In genomic region chr20:45506398-45506797, GRCh38 we compare ENCODE assay signal across 27 cellular contexts. TPM values are rescaled to one million over a fixed set of nuclear protein-coding genes. Genes with fewer than 3 reads are reported as not detected.
"Had no signal": no experiment of that assay in that cellular context is flagged by ENCODE, and none has a peak within 500 bp of the region (broad histone marks: within the 10 kb centered on the region; RNA-seq: fewer than 3 reads in every experiment).

No MANE protein-coding gene starts in this region.

- H3K27ac ChIP-seq: esophagus squamous epithelium, hepatocyte, neural progenitor cell, ovary, tibial artery, upper lobe of left lung, uterus had no signal

- H3K27me3 ChIP-seq: hepatocyte, neural progenitor cell, ovary, upper lobe of left lung, uterus had no signal

- H3K9me3 Mint-ChIP-seq: dendritic cell treated with granulocyte-macrophage colony-stimulating factor and Interleukin-4, amounts not matched to agents 40 ng/mL and 50 ng/mL, for 4 days; effector memory CD8-positive, alpha-beta T cell; memory B cell; mesothelial cell of epicardium; natural killer cell treated with Interleukin-12 subunit alpha and Interleukin-12 subunit beta and Interleukin-15 and Interleukin-18, amount 100 ng/mL, for 72 hours; neural progenitor cell; stimulated activated effector memory CD8-positive, alpha-beta T cell treated with anti-CD3 and anti-CD28 coated beads, Interleukin-12 subunit alpha, Interleukin-12 subunit beta, amount 100 ng/mL, for 72 hours; stimulated activated naive CD8-positive, alpha-beta T cell treated with anti-CD3 and anti-CD28 coated beads, Interleukin-15, Interleukin-2, amounts not matched to agents 100 ng/mL and 50 ng/mL, for 24 hours had no signal

- ATAC-seq: effector memory CD8-positive, alpha-beta T cell; left colon; natural killer cell treated with Interleukin-12 subunit alpha and Interleukin-12 subunit beta and Interleukin-15 and Interleukin-18, amount 100 ng/mL, for 72 hours; right cardiac atrium had no signal

- H3K4me3 Mint-ChIP-seq: dendritic cell treated with granulocyte-macrophage colony-stimulating factor and Interleukin-4, amounts not matched to agents 40 ng/mL and 50 ng/mL, for 4 days; effector memory CD8-positive, alpha-beta T cell; memory B cell; mesothelial cell of epicardium; natural killer cell treated with Interleukin-12 subunit alpha and Interleukin-12 subunit beta and Interleukin-15 and Interleukin-18, amount 100 ng/mL, for 72 hours; neural progenitor cell; stimulated activated effector memory CD8-positive, alpha-beta T cell treated with anti-CD3 and anti-CD28 coated beads, Interleukin-12 subunit alpha, Interleukin-12 subunit beta, amount 100 ng/mL, for 72 hours; stimulated activated naive CD8-positive, alpha-beta T cell treated with anti-CD3 and anti-CD28 coated beads, Interleukin-15, Interleukin-2, amounts not matched to agents 100 ng/mL and 50 ng/mL, for 24 hours had no signal

- DNase-seq: effector memory CD8-positive, alpha-beta T cell; esophagus squamous epithelium; foreskin fibroblast; head of caudate nucleus; left colon; ovary; right cardiac atrium; stimulated activated CD4-positive, alpha-beta T cell treated with anti-CD3 and anti-CD28 coated beads, Interleukin-4, amount 100 ng/mL, for 1 hour; stimulated activated CD8-positive, alpha-beta memory T cell treated with anti-CD3 and anti-CD28 coated beads, Interleukin-4, amount 100 ng/mL, for 48 hours; tibial artery; upper lobe of left lung; uterus had no signal

- H3K4me1 ChIP-seq: esophagus squamous epithelium, neural progenitor cell, tibial artery, upper lobe of left lung, uterus had no signal

- FAIRE-seq: colon had no signal

- H3K36me3 ChIP-seq: esophagus squamous epithelium, neural progenitor cell, ovary, tibial artery, upper lobe of left lung, uterus had no signal

- H3K9me3 ChIP-seq: esophagus squamous epithelium, ovary, tibial artery, upper lobe of left lung, uterus had no signal

- H2AFZ ChIP-seq: hepatocyte, neural progenitor cell had no signal

- H3K4me2 ChIP-seq: hepatocyte, neural progenitor cell, smooth muscle cell had no signal

- H3K4me1 Mint-ChIP-seq: neural progenitor cell; stimulated activated effector memory CD8-positive, alpha-beta T cell treated with anti-CD3 and anti-CD28 coated beads, Interleukin-12 subunit alpha, Interleukin-12 subunit beta, amount 100 ng/mL, for 72 hours had no signal

- H3K36me3 Mint-ChIP-seq: memory B cell; mesothelial cell of epicardium; natural killer cell treated with Interleukin-12 subunit alpha and Interleukin-12 subunit beta and Interleukin-15 and Interleukin-18, amount 100 ng/mL, for 72 hours; neural progenitor cell; stimulated activated effector memory CD8-positive, alpha-beta T cell treated with anti-CD3 and anti-CD28 coated beads, Interleukin-12 subunit alpha, Interleukin-12 subunit beta, amount 100 ng/mL, for 72 hours had no signal

- H3K27ac Mint-ChIP-seq: dendritic cell treated with granulocyte-macrophage colony-stimulating factor and Interleukin-4, amounts not matched to agents 40 ng/mL and 50 ng/mL, for 4 days; effector memory CD8-positive, alpha-beta T cell; memory B cell; mesothelial cell of epicardium; natural killer cell treated with Interleukin-12 subunit alpha and Interleukin-12 subunit beta and Interleukin-15 and Interleukin-18, amount 100 ng/mL, for 72 hours; neural progenitor cell; progenitor cell of endocrine pancreas; stimulated activated effector memory CD8-positive, alpha-beta T cell treated with anti-CD3 and anti-CD28 coated beads, Interleukin-12 subunit alpha, Interleukin-12 subunit beta, amount 100 ng/mL, for 72 hours; stimulated activated naive CD8-positive, alpha-beta T cell treated with anti-CD3 and anti-CD28 coated beads, Interleukin-15, Interleukin-2, amounts not matched to agents 100 ng/mL and 50 ng/mL, for 24 hours had no signal

- H3K79me2 ChIP-seq: hepatocyte had no signal

- H3K9ac ChIP-seq: neural progenitor cell had no signal

- H3K4me3 ChIP-seq: esophagus squamous epithelium, hepatocyte, neural progenitor cell, ovary, smooth muscle cell, tibial artery, upper lobe of left lung, uterus had no signal

RNA-seq across cellular contexts. Expression of gene SPINT3, which starts 9.0 kb away (rescaled TPM):
- total RNA-seq: epithelial cell of proximal tubule; esophagus squamous epithelium; hepatocyte; kidney epithelial cell; left colon; lower leg skin; mesothelial cell of epicardium; natural killer cell treated with Interleukin-12 subunit alpha and Interleukin-12 subunit beta and Interleukin-15 and Interleukin-18, amount 100 ng/mL, for 72 hours; ovary; progenitor cell of endocrine pancreas; right cardiac atrium; smooth muscle cell; temporal lobe; upper lobe of left lung; uterus had no signal
- polyA plus RNA-seq: hepatocyte, ovary, right cardiac atrium, smooth muscle cell had no signal

RNA-seq across cellular contexts. Expression of gene WFDC6, which starts 32.9 kb away (rescaled TPM):
- total RNA-seq: epithelial cell of proximal tubule; esophagus squamous epithelium; hepatocyte; kidney epithelial cell; left colon; mesothelial cell of epicardium; natural killer cell treated with Interleukin-12 subunit alpha and Interleukin-12 subunit beta and Interleukin-15 and Interleukin-18, amount 100 ng/mL, for 72 hours; ovary; progenitor cell of endocrine pancreas; right cardiac atrium; smooth muscle cell; temporal lobe; uterus had no signal
- polyA plus RNA-seq: hepatocyte, ovary, right cardiac atrium, smooth muscle cell had no signal

RNA-seq across cellular contexts. Expression of gene WFDC2, which starts 36.8 kb away (rescaled TPM):
- total RNA-seq: natural killer cell treated with Interleukin-12 subunit alpha and Interleukin-12 subunit beta and Interleukin-15 and Interleukin-18, amount 100 ng/mL, for 72 hours had no signal

RNA-seq across cellular contexts. Expression of gene EPPIN, which starts 40.8 kb away (rescaled TPM):
- total RNA-seq: epithelial cell of proximal tubule; esophagus squamous epithelium; hepatocyte; kidney epithelial cell; left colon; lower leg skin; mesothelial cell of epicardium; natural killer cell treated with Interleukin-12 subunit alpha and Interleukin-12 subunit beta and Interleukin-15 and Interleukin-18, amount 100 ng/mL, for 72 hours; progenitor cell of endocrine pancreas; smooth muscle cell; temporal lobe had no signal
- polyA plus RNA-seq: hepatocyte, right cardiac atrium, smooth muscle cell had no signal
